1 cellular context compared by ENCODE assay signal in genomic region chrX:49877397-49878101, GRCh38.
TF ChIP-seq lines count a peak whose summit lies in the region.

No MANE protein-coding gene starts in this region.

TF ChIP-seq in HepG2, 621 proteins besides CTCF, POLR2A, EP300 and RAD21 (continued from another document and continues in another):
- TF ChIP-seq PATZ1 (CRISPR knock-in tag; IDR thresholded peaks at IDR 0.05) (peak; percentile 74), ZSCAN25 (CRISPR knock-in tag; IDR thresholded peaks at IDR 0.05) (no peak), RFXANK (CRISPR knock-in tag; IDR thresholded peaks at IDR 0.05) (no peak), GATA4 (IDR thresholded peaks at IDR 0.05; ENCODE audit: borderline replicate concordance, low read depth) (peak; percentile 69; the same call in 1 of the 2 replicates), ZNF557 (CRISPR knock-in tag; IDR thresholded peaks at IDR 0.05) (no peak), ZFP36L2 (CRISPR knock-in tag; IDR thresholded peaks at IDR 0.05) (no peak), ZNF124 (CRISPR knock-in tag; IDR thresholded peaks at IDR 0.05) (no peak), HMG20B (CRISPR knock-in tag; conservative IDR thresholded peaks at IDR 0.05) (no peak), ZSCAN22 (CRISPR knock-in tag; IDR thresholded peaks at IDR 0.05) (no peak), THRA (CRISPR knock-in tag; IDR thresholded peaks at IDR 0.05; ENCODE audit: borderline replicate concordance) (no peak), ZNF710 (CRISPR knock-in tag; IDR thresholded peaks at IDR 0.05; ENCODE audit: borderline replicate concordance) (0 out of 2 replicates have a peak, but pooled peaks have one; percentile 26), ZNF816 (CRISPR knock-in tag; IDR thresholded peaks at IDR 0.05; ENCODE audit: borderline replicate concordance) (no peak), ZNF530 (CRISPR knock-in tag; IDR thresholded peaks at IDR 0.05; ENCODE audit: low read depth) (no peak), ZNF891 (CRISPR knock-in tag; IDR thresholded peaks at IDR 0.05) (no peak), ZNF383 (CRISPR knock-in tag; IDR thresholded peaks at IDR 0.05; ENCODE audit: borderline replicate concordance) (no peak), LRRFIP1 (CRISPR knock-in tag; conservative IDR thresholded peaks at IDR 0.05) (no peak), CENPT (CRISPR knock-in tag; IDR thresholded peaks at IDR 0.05; ENCODE audit: low read depth) (no peak), ZNF496 (CRISPR knock-in tag; IDR thresholded peaks at IDR 0.05; ENCODE audit: insufficient replicate concordance) (no peak), ZBTB20 (CRISPR knock-in tag; IDR thresholded peaks at IDR 0.05; ENCODE audit: borderline replicate concordance, low read depth) (peak; percentile 87; the same call in 1 of the 2 replicates), ZFP41 (CRISPR knock-in tag; IDR thresholded peaks at IDR 0.05; ENCODE audit: borderline replicate concordance) (no peak), ZNF138 (CRISPR knock-in tag; IDR thresholded peaks at IDR 0.05; ENCODE audit: low read depth) (no peak), ETS1 (CRISPR knock-in tag; IDR thresholded peaks at IDR 0.05) (no peak), ZFX (CRISPR knock-in tag; IDR thresholded peaks at IDR 0.05; ENCODE audit: low read depth) (peak; percentile 43; the same call in 1 of the 2 replicates), SOX13 (IDR thresholded peaks at IDR 0.05) (0 out of 2 replicates have a peak, but pooled peaks have one; percentile 12), SOX13 (CRISPR knock-in tag; conservative IDR thresholded peaks at IDR 0.05 in 1 of 2, IDR thresholded peaks at IDR 0.05 in 1 of 2) (peak in 1 of 2 experiments; percentile 79; a peak in 2 of 4 replicates), LCORL (IDR thresholded peaks at IDR 0.05) (no peak), LCORL (CRISPR knock-in tag; IDR thresholded peaks at IDR 0.05) (peak; percentile 68; the same call in 1 of the 2 replicates), SRSF4 (IDR thresholded peaks at IDR 0.05; ENCODE audit: low read depth, low read length, poor library complexity, severe bottlenecking) (no peak), ZNF761 (CRISPR knock-in tag; conservative IDR thresholded peaks at IDR 0.05) (no peak), ZNF510 (CRISPR knock-in tag; IDR thresholded peaks at IDR 0.05; ENCODE audit: low read depth) (no peak), ZNF703 (CRISPR knock-in tag; IDR thresholded peaks at IDR 0.05; ENCODE audit: borderline replicate concordance) (no peak), ZKSCAN5 (CRISPR knock-in tag; IDR thresholded peaks at IDR 0.05) (no peak), ZNF280D (CRISPR knock-in tag; IDR thresholded peaks at IDR 0.05) (no peak), DDIT3 (CRISPR knock-in tag; IDR thresholded peaks at IDR 0.05) (no peak), ISX (CRISPR knock-in tag; conservative IDR thresholded peaks at IDR 0.05) (no peak), ZNF382 (CRISPR knock-in tag; IDR thresholded peaks at IDR 0.05; ENCODE audit: borderline replicate concordance) (no peak), EED (CRISPR knock-in tag; IDR thresholded peaks at IDR 0.05) (no peak), FOXK2 (IDR thresholded peaks at IDR 0.05) (0 out of 2 replicates have a peak, but pooled peaks have one; percentile 19), CREB3 (CRISPR knock-in tag; IDR thresholded peaks at IDR 0.05) (no peak), REXO4 (CRISPR knock-in tag; IDR thresholded peaks at IDR 0.05; ENCODE audit: borderline replicate concordance) (no peak), KMT2A (CRISPR knock-in tag; IDR thresholded peaks at IDR 0.05) (no peak), CBX1 (IDR thresholded peaks at IDR 0.05; ENCODE audit: low read depth) (no peak), KLF15 (CRISPR knock-in tag; IDR thresholded peaks at IDR 0.05; ENCODE audit: borderline replicate concordance) (no peak; the same call in 1 of the 2 replicates), CEBPG (CRISPR knock-in tag; IDR thresholded peaks at IDR 0.05) (no peak), HNRNPL (IDR thresholded peaks at IDR 0.05; ENCODE audit: low read depth, low read length) (no peak), FLYWCH1 (CRISPR knock-in tag; IDR thresholded peaks at IDR 0.05) (no peak), MAZ (IDR thresholded peaks at IDR 0.05; ENCODE audit: borderline replicate concordance, low read depth, low read length) (no peak), MAZ (CRISPR knock-in tag; IDR thresholded peaks at IDR 0.05; ENCODE audit: low read depth) (no peak), ZBTB39 (CRISPR knock-in tag; IDR thresholded peaks at IDR 0.05) (no peak; the same call in 1 of the 2 replicates), ZNF331 (CRISPR knock-in tag; IDR thresholded peaks at IDR 0.05) (peak; percentile 53; the same call in 1 of the 2 replicates), FOXP4 (CRISPR knock-in tag; IDR thresholded peaks at IDR 0.05) (peak; percentile 87), ZNF329 (CRISPR knock-in tag; IDR thresholded peaks at IDR 0.05; ENCODE audit: low read depth) (no peak)
